Comparison of ENCODE assay signal across 8 cellular contexts in the genomic region with DNA sequence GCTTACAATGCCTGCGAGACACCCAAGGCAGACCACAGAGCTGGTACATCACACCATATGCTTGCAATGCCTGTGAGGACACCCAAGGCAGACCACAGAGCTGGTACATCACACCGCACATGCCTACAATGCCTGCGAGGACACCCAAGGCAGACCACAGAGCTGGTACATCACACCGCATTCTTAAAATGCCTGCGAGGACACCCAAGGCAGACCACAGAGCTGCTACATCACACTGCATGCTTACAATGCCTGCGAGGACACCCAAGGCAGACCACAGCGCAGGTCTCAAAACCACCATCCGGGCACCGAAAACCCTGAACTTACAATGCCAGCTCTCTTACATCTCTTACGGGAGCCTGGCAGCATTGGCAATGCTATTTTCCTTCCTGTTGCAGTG.
"Had no signal": no experiment of that assay in that cellular context is flagged by ENCODE, and none has a peak within 500 bp of the region (broad histone marks: within the 10 kb centered on the region; RNA-seq: fewer than 3 reads in every experiment).

No MANE protein-coding gene starts in this region.

- H3K4me2 ChIP-seq: GM23338 had no signal

- H3K4me3 ChIP-seq: GM23338, K562 had no signal

- DNase-seq: H9, HCEC 1CT, IMR-90 had no signal

- FAIRE-seq: H1, H54, HTR-8/SVneo, K562 had no signal

- ATAC-seq: GM23338, K562 had no signal
